In the genomic region with DNA sequence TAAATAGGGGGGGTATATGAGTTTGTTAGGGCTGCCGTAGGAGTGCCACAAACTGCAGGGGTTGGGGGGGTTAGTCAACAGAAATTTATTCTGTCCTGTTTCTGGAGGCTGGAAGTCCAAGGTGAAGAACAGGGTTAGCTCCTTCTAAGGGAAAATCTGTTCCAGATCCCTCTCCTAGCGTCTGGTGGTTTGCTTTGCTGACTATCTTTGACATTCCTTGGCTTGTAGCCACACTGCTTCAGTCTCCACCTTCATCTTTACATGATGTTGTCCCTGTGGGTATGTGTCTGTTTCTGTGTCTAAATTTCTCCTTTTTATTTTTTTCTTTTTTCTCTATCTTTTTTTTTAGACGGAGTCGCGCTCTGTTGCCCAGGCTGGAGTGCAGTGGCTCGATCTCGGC, we compare ENCODE assay signal across 13 cellular contexts. TPM values are rescaled to one million over a fixed set of nuclear protein-coding genes. Genes with fewer than 3 reads are reported as not detected.
"Had no signal": no experiment of that assay in that cellular context is flagged by ENCODE, and none has a peak within 500 bp of the region (broad histone marks: within the 10 kb centered on the region; RNA-seq: fewer than 3 reads in every experiment).

No MANE protein-coding gene starts in this region.

- H3K27ac ChIP-seq: brain microvascular endothelial cell, gastroesophageal sphincter, pancreas, sigmoid colon, spleen had no signal

- H3K4me3 ChIP-seq: gastroesophageal sphincter, pancreas, sigmoid colon, spleen had no signal

- H3K27me3 ChIP-seq: brain microvascular endothelial cell, pancreas, sigmoid colon, spleen had no signal

- DNase-seq: activated CD4-positive, alpha-beta T cell treated with anti-CD3 and anti-CD28 coated beads for 48 hours; activated CD8-positive, alpha-beta memory T cell treated with anti-CD3 and anti-CD28 coated beads, Interleukin-2, amount 50 U/mL, for 48 hours; activated naive CD8-positive, alpha-beta T cell treated with anti-CD3 and anti-CD28 coated beads for 36 hours; brain microvascular endothelial cell; effector memory CD8-positive, alpha-beta T cell; islet precursor cell; pancreas; sigmoid colon; spleen had no signal

- ATAC-seq: effector memory CD8-positive, alpha-beta T cell; gastroesophageal sphincter; left lobe of liver; pancreas; WTC11 had no signal

- H3K9me3 ChIP-seq: gastroesophageal sphincter, pancreas, sigmoid colon, spleen had no signal

- H3K4me1 ChIP-seq: pancreas, sigmoid colon had no signal

RNA-seq across cellular contexts. Expression of a gene that starts 24.0 kb away (rescaled TPM):
- total RNA-seq: lung microvascular endothelial cell, sigmoid colon had no signal
